Comparison of ENCODE assay signal across 8 cellular contexts in the genomic region with DNA sequence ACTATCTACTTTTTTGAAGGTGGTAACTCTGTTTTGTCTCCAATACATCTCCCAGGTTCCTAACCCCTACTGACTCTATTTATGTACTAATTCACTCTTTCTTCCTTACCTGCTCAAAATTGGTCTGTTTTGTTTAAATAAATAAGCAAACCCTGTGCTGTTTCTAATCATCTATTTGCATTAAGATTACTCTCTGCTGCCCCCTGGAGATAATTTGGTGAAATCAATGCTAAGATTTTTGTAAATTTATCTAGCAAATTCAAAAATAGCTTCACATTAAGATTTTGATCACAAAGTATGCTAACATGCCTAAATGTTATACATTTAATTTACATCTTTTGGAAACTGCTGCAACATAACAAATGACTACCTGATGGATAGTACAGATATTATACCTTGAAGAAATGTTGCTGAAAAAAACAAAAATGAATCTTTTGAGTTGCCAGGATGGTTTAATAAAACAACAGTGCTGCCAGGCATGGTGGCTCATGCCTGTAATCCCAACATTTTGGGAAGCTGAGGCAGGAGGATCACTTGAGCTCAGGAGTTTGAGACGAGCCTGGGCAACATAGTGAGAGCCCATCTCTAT. TPM values are rescaled to one million over a fixed set of nuclear protein-coding genes. Genes with fewer than 3 reads are reported as not detected.
DNase-seq lines count a peak whose midpoint lies in the region; TF ChIP-seq lines count a peak whose summit lies in the region.

No MANE protein-coding gene starts in this region.

- intact Hi-C loops in ovary (cut with DNase I), result loop anchor here in 2 of 4 donors (5.0 to 10.0 kb wide), 2 partner anchors 335 to 337 kb away; partner anchors contain the start of gene CCDC80 (in 2 of the 2)

- no peaks in the 10 kb centered on the region for H3K4me1 ChIP-seq in ovary (ENCODE audit: insufficient read depth)

- 66 to 80% (median 75%) methylated on average over 1 of the region's 1 CpG for WGBS in ovary, 3 donors

- H3K27ac ChIP-seq in ovary, result no peak overlapping the region

- H3K4me3 ChIP-seq in epithelial cell of esophagus (ENCODE audit: low read length) (no peak overlapping the region), ovary (no peak overlapping the region)

- peak; percentile 48 for TF ChIP-seq CTCF in GM13977 (IDR thresholded peaks at IDR 0.05; ENCODE audit: extremely low read depth, insufficient read depth, missing control alignments)
- peak; percentile 53 for TF ChIP-seq CTCF in epithelial cell of esophagus (IDR thresholded peaks at IDR 0.05; ENCODE audit: insufficient read depth, low read depth, low read length, missing control alignments)
- peak; percentile 28 to 42 (median 39) for TF ChIP-seq CTCF in ovary (IDR thresholded peaks at IDR 0.05)

- in situ Hi-C loops in GM13977 (cut with MboI; ENCODE audit: low pct_unique_long_range_greater_than_20kb, low sequenced_read_pairs, unreplicated experiment), result loop anchor here (10.0 to 25.0 kb wide), 2 partner anchors 245 to 867 kb away; no protein-coding TSS in a partner anchor

- no peaks in the 10 kb centered on the region for H3K9me3 ChIP-seq in ovary

- DNase-seq in Ammon's horn (ENCODE audit: low spot score) (peak; percentile 22), GM13977 (ENCODE audit: low spot score) (no peak), OCI-M1 (lab: John Stamatoyannopoulos, UW) (peak; percentile 69), epithelial cell of esophagus (ENCODE audit: low read depth) (peak; percentile 41), ovary (no peak), putamen (ENCODE audit: low spot score) (no peak), AG08396 (ENCODE audit: low spot score) (no peak)
- DNase-seq in stimulated activated CD4-positive, alpha-beta T cell treated with anti-CD3 and anti-CD28 coated beads, Interleukin-2, amount 100 ng/mL, for 48 hours, result no peak

- TF ChIP-seq POLR2A in ovary (IDR thresholded peaks at IDR 0.05), result no peak

- no peaks in the 10 kb centered on the region for H3K36me3 ChIP-seq in ovary

- no peak for TF ChIP-seq EP300 in ovary (IDR thresholded peaks at IDR 0.05)

- H3K27me3 ChIP-seq in ovary, result no peaks in the 10 kb centered on the region

RNA-seq across cellular contexts. Expression of gene CD200R1, which starts 4.4 kb away (rescaled TPM):
- under 1 TPM; 0.11 to 0.97 (median 0.28) TPM for total RNA-seq in ovary
- 1 to 10 TPM in 1 of 2 donors, under 1 TPM in 1; 0.23 to 2.8 TPM for polyA plus RNA-seq in ovary

RNA-seq across cellular contexts. Expression of gene GTPBP8, which starts 11.4 kb away (rescaled TPM):
- 10 to 100 TPM in 6 of 7 donors, 1 to 10 TPM in 1; 9.7 to 30.6 (median 14.0) TPM for total RNA-seq in ovary
- 10 to 100 TPM; 12.8 to 13.0 TPM for polyA plus RNA-seq in ovary

Comparison
In these comparisons a context has a peak if more than half of its experiments do, and no peak if none do; other contexts are left out.
1. DNase-seq: peak in Ammon's horn (single experiment), OCI-M1 (single experiment) and epithelial cell of esophagus (single experiment); none in GM13977 (single experiment), ovary (0 of 5), putamen (single experiment), AG08396 (single experiment) and stimulated activated CD4-positive, alpha-beta T cell treated with anti-CD3 and anti-CD28 coated beads, Interleukin-2, amount 100 ng/mL, for 48 hours (0 of 2).
2. Peak in every context shown above with its lines, with median percentiles within 50 percentile points of each other: CTCF ChIP-seq.